In genomic region chr1:162661336-162661735, GRCh38 we compare ENCODE assay signal across 23 cellular contexts. TPM values are rescaled to one million over a fixed set of nuclear protein-coding genes. Genes with fewer than 3 reads are reported as not detected.
"Had no signal": no experiment of that assay in that cellular context is flagged by ENCODE, and none has a peak within 500 bp of the region (broad histone marks: within the 10 kb centered on the region; RNA-seq: fewer than 3 reads in every experiment).

No MANE protein-coding gene starts in this region.

- ATAC-seq: heart right ventricle; naive thymus-derived CD4-positive, alpha-beta T cell; T-helper 17 cell had no signal

- H3K9me3 ChIP-seq: heart right ventricle, mucosa of descending colon, sigmoid colon, spleen had no signal

- H3K27ac ChIP-seq: epithelial cell of prostate, heart right ventricle, neural progenitor cell, spleen had no signal

- H3K36me3 Mint-ChIP-seq: naive thymus-derived CD4-positive, alpha-beta T cell; neural progenitor cell had no signal

- H3K4me2 ChIP-seq: neural progenitor cell had no signal

- H3K4me1 ChIP-seq: spleen had no signal

- H3K4me3 Mint-ChIP-seq: activated naive CD4-positive, alpha-beta T cell treated with anti-CD3 and anti-CD28 coated beads for 36 hours; naive thymus-derived CD4-positive, alpha-beta T cell; neural progenitor cell; T-helper 17 cell had no signal

- H3K9ac ChIP-seq: neural progenitor cell had no signal

- H3K27me3 ChIP-seq: heart right ventricle, neural progenitor cell, sigmoid colon, spleen had no signal

- H3K4me3 ChIP-seq: heart right ventricle, mucosa of descending colon, neural progenitor cell, sigmoid colon, spleen had no signal

- H2AFZ ChIP-seq: neural progenitor cell had no signal

- H3K36me3 ChIP-seq: neural progenitor cell, spleen had no signal

- FAIRE-seq: bronchial epithelial cell, keratinocyte had no signal

- DNase-seq: activated CD4-positive, alpha-beta T cell treated with anti-CD3 and anti-CD28 coated beads for 4 hours; activated CD4-positive, alpha-beta T cell treated with anti-CD3 and anti-CD28 coated beads, Interleukin-2, amount 50 U/mL, for 48 hours; activated CD4-positive, CD25-positive, alpha-beta regulatory T cell; activated naive CD4-positive, alpha-beta T cell treated with anti-CD3 and anti-CD28 coated beads for 36 hours; activated T-cell treated with anti-CD3 and anti-CD28 coated beads, Interleukin-2, amount 50 U/mL, for 48 hours; amygdala; cerebellar nuclear complex; heart right ventricle; left colon; mesendoderm; mucosa of descending colon; naive thymus-derived CD4-positive, alpha-beta T cell; retina; sigmoid colon; spleen; stimulated activated CD4-positive, alpha-beta T cell treated with anti-CD3 and anti-CD28 coated beads, Interleukin-4, amount 100 ng/mL, for 1 hour; stimulated activated naive CD4-positive, alpha-beta T cell treated with Interleukin-2 at 50 U/mL for 16 hours; T-helper 17 cell had no signal

- H3K27ac Mint-ChIP-seq: activated naive CD4-positive, alpha-beta T cell treated with anti-CD3 and anti-CD28 coated beads for 36 hours; naive thymus-derived CD4-positive, alpha-beta T cell; neural progenitor cell; progenitor cell of endocrine pancreas; T-helper 17 cell had no signal

- H3K9me3 Mint-ChIP-seq: activated naive CD4-positive, alpha-beta T cell treated with anti-CD3 and anti-CD28 coated beads for 36 hours; naive thymus-derived CD4-positive, alpha-beta T cell had no signal

- H3K4me1 Mint-ChIP-seq: naive thymus-derived CD4-positive, alpha-beta T cell; neural progenitor cell had no signal

RNA-seq across cellular contexts. Expression of gene DDR2, which starts 29.1 kb away (rescaled TPM):
- polyA plus RNA-seq: naive thymus-derived CD4-positive, alpha-beta T cell had no signal
